11 cellular contexts compared by ENCODE assay signal in the genomic region with DNA sequence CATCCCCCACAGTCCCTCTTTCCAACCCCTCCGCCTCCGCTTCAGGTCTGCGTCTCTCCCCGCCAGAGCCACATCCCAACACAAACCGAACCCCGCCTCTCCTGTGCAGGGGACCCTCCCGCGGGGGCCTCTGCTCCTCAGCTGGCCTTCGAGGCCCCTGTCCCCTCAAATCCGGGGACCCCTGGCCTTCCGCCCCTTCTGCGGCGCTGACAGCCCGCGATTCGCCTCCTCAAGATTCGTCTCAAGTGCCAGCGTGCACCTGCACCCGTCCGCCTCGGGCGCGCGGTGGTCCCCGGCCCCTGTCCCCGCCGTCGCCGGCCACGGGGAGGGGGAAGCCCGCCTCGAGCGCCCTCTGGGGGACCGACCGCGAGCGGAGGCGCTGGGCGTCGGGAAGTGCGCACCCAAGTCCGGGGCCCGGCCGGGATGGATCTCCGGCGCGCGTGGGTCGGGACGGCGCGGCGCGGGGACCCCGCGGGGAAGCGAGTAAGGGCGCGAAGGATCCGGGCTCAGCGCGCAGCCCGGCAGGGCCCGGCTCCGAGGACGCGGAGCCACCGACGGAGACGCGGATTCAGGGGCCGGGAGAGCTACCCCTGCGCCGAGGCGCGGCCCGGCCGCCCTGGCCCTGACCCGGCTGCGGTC. TPM values are rescaled to one million over a fixed set of nuclear protein-coding genes. Genes with fewer than 3 reads are reported as not detected.
DNase-seq lines count a peak whose midpoint lies in the region; FAIRE-seq and TF ChIP-seq lines count a peak whose summit lies in the region.
"Had no signal": no experiment of that assay in that cellular context is flagged by ENCODE, and none has a peak within 500 bp of the region (broad histone marks: within the 10 kb centered on the region; RNA-seq: fewer than 3 reads in every experiment).

No MANE protein-coding gene starts in this region.

- H3K4me3 Mint-ChIP-seq in T-helper 2 cell treated with Interferon-gamma antibody and Interleukin-4, amounts not matched to agents 5 μg/mL and 100 μg/mL, for 36 hours: peak overlapping the region; percentile 78

- peak overlapping the region; percentile 21 for H3K4me3 ChIP-seq in fibroblast of villous mesenchyme (ENCODE audit: low read depth, low read length)

- peak; percentile 11 for TF ChIP-seq CTCF in fibroblast of villous mesenchyme (IDR thresholded peaks at IDR 0.05; ENCODE audit: insufficient read depth, low read depth, low read length)

- DNase-seq in Daoy (ENCODE audit: low read depth): peak; percentile 44
- DNase-seq in T-helper 2 cell treated with Interferon-gamma antibody and Interleukin-4, amounts not matched to agents 5 μg/mL and 100 μg/mL, for 36 hours (ENCODE audit: low spot score): no peak
- DNase-seq in fibroblast of villous mesenchyme (ENCODE audit: low read depth): no peak
- peak; percentile 67 for DNase-seq in posterior vena cava (ENCODE audit: low spot score)
- no peak for DNase-seq in occipital lobe (lab: John Stamatoyannopoulos, UW)
- no peak for DNase-seq in 8988T
- no peak for DNase-seq in H54 (ENCODE audit: insufficient read length, low spot score)
- no peak for DNase-seq in NCI-H1417 (lab: John Stamatoyannopoulos, UW)

- peaks cover 7% of the 10 kb centered on the region for H3K4me1 Mint-ChIP-seq in T-helper 2 cell treated with Interferon-gamma antibody and Interleukin-4, amounts not matched to agents 5 μg/mL and 100 μg/mL, for 36 hours (ENCODE audit: low read depth)

- no peaks in the 10 kb centered on the region for H3K36me3 Mint-ChIP-seq in T-helper 2 cell treated with Interferon-gamma antibody and Interleukin-4, amounts not matched to agents 5 μg/mL and 100 μg/mL, for 36 hours (ENCODE audit: low read depth)

- no peaks in the 10 kb centered on the region for H3K9me3 Mint-ChIP-seq in T-helper 2 cell treated with Interferon-gamma antibody and Interleukin-4, amounts not matched to agents 5 μg/mL and 100 μg/mL, for 36 hours

- H3K27ac Mint-ChIP-seq in T-helper 2 cell treated with Interferon-gamma antibody and Interleukin-4, amounts not matched to agents 5 μg/mL and 100 μg/mL, for 36 hours: no peak overlapping the region

- no peak for FAIRE-seq in H54 (lab: Jason Lieb, UNC)
- FAIRE-seq: endometrium, GM18507 had no signal

- H3K27me3 Mint-ChIP-seq in T-helper 2 cell treated with Interferon-gamma antibody and Interleukin-4, amounts not matched to agents 5 μg/mL and 100 μg/mL, for 36 hours (ENCODE audit: low read depth): peaks cover 54% of the 10 kb centered on the region

- intact Hi-C loops in posterior vena cava (cut with DNase I): no loop called here

- TF ChIP-seq POLR2A in H54 (IDR thresholded peaks at IDR 0.05; ENCODE audit: low read depth, low read length): no peak

RNA-seq across cellular contexts. Expression of a gene that starts 0.6 kb away (rescaled TPM):
- total RNA-seq in Daoy (2014; rRNA removed; shearing (Covaris generic)): 10.2 and 24.6 TPM in 2 replicates
- under 0.01 and 0.43 TPM in 2 replicates for total RNA-seq in fibroblast of villous mesenchyme
- 10 to 100 TPM; 18.0 to 29.6 TPM for total RNA-seq in posterior vena cava
- 2.3 TPM for total RNA-seq in occipital lobe

RNA-seq across cellular contexts. Expression of a gene that starts 57.5 kb away (rescaled TPM):
- total RNA-seq in Daoy (2014; rRNA removed; shearing (Covaris generic)): not detected in 2 replicates
- total RNA-seq in fibroblast of villous mesenchyme: not detected in 2 replicates
- not detected for total RNA-seq in posterior vena cava
- not detected for total RNA-seq in occipital lobe
- total RNA-seq: NCI-H460 had no signal

Comparison
In these comparisons a context has a peak if more than half of its experiments do, and no peak if none do; other contexts are left out.
1. DNase-seq: peak in Daoy (single experiment) and posterior vena cava (single experiment); none in T-helper 2 cell treated with Interferon-gamma antibody and Interleukin-4, amounts not matched to agents 5 μg/mL and 100 μg/mL, for 36 hours (single experiment), fibroblast of villous mesenchyme (single experiment), occipital lobe (single experiment), 8988T (single experiment), H54 (single experiment) and NCI-H1417 (0 of 3).